In the genomic region with DNA sequence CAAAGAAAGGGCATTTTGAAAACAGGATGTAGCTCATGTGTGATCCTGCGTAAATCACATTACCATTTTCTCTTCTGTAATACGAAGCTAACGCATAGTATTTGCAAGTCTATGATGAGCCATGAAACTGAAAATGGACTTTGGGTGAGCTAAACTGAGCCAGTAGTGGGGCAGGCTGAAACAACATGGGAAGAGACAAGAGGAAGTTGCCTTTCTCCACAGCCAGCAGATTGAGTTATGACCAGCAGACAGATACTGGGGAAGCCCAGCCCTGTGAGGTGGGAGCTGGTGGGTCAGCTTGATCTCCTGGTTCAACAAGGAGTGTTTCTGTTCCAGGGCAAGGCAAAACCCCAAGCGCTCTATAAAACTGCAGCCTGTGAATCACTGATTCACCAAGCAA, we compare ENCODE assay signal across 1 cellular context.
TF ChIP-seq lines count a peak whose summit lies in the region.

No MANE protein-coding gene starts in this region.

TF ChIP-seq in HepG2, 621 proteins besides CTCF, POLR2A, EP300 and RAD21 (continued from another document):
- TF ChIP-seq, protein P1, sequence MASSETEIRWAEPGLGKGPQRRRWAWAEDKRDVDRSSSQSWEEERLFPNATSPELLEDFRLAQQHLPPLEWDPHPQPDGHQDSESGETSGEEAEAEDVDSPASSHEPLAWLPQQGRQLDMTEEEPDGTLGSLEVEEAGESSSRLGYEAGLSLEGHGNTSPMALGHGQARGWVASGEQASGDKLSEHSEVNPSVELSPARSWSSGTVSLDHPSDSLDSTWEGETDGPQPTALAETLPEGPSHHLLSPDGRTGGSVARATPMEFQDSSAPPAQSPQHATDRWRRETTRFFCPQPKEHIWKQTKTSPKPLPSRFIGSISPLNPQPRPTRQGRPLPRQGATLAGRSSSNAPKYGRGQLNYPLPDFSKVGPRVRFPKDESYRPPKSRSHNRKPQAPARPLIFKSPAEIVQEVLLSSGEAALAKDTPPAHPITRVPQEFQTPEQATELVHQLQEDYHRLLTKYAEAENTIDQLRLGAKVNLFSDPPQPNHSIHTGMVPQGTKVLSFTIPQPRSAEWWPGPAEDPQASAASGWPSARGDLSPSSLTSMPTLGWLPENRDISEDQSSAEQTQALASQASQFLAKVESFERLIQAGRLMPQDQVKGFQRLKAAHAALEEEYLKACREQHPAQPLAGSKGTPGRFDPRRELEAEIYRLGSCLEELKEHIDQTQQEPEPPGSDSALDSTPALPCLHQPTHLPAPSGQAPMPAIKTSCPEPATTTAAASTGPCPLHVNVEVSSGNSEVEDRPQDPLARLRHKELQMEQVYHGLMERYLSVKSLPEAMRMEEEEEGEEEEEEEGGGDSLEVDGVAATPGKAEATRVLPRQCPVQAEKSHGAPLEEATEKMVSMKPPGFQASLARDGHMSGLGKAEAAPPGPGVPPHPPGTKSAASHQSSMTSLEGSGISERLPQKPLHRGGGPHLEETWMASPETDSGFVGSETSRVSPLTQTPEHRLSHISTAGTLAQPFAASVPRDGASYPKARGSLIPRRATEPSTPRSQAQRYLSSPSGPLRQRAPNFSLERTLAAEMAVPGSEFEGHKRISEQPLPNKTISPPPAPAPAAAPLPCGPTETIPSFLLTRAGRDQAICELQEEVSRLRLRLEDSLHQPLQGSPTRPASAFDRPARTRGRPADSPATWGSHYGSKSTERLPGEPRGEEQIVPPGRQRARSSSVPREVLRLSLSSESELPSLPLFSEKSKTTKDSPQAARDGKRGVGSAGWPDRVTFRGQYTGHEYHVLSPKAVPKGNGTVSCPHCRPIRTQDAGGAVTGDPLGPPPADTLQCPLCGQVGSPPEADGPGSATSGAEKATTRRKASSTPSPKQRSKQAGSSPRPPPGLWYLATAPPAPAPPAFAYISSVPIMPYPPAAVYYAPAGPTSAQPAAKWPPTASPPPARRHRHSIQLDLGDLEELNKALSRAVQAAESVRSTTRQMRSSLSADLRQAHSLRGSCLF (CRISPR knock-in tag; IDR thresholded peaks at IDR 0.05; ENCODE audit: borderline replicate concordance), result no peak
- TF ChIP-seq, protein P2, sequence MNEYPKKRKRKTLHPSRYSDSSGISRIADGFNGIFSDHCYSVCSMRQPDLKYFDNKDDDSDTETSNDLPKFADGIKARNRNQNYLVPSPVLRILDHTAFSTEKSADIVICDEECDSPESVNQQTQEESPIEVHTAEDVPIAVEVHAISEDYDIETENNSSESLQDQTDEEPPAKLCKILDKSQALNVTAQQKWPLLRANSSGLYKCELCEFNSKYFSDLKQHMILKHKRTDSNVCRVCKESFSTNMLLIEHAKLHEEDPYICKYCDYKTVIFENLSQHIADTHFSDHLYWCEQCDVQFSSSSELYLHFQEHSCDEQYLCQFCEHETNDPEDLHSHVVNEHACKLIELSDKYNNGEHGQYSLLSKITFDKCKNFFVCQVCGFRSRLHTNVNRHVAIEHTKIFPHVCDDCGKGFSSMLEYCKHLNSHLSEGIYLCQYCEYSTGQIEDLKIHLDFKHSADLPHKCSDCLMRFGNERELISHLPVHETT (CRISPR knock-in tag; conservative IDR thresholded peaks at IDR 0.05), result no peak
- TF ChIP-seq ZNF207 (IDR thresholded peaks at IDR 0.05; ENCODE audit: borderline replicate concordance), result no peak
- TF ChIP-seq ZNF660 (CRISPR knock-in tag; IDR thresholded peaks at IDR 0.05; ENCODE audit: borderline replicate concordance, low read depth), result no peak
- TF ChIP-seq ZNF577 (CRISPR knock-in tag; IDR thresholded peaks at IDR 0.05; ENCODE audit: borderline replicate concordance, low read depth), result no peak
- no peak for TF ChIP-seq U2AF1 (optimal IDR thresholded peaks at IDR 0.05; ENCODE audit: low read depth, low read length)
- no peak for TF ChIP-seq HMGA1 (CRISPR knock-in tag; conservative IDR thresholded peaks at IDR 0.05)
- no peak for TF ChIP-seq ZC3H13 (CRISPR knock-in tag; IDR thresholded peaks at IDR 0.05)
- no peak for TF ChIP-seq EED (CRISPR knock-in tag; IDR thresholded peaks at IDR 0.05)
- TF ChIP-seq ATAD3A (CRISPR knock-in tag; IDR thresholded peaks at IDR 0.05), result no peak
- no peak for TF ChIP-seq ISL2 (CRISPR knock-in tag; IDR thresholded peaks at IDR 0.05)
- TF ChIP-seq, protein P3, sequence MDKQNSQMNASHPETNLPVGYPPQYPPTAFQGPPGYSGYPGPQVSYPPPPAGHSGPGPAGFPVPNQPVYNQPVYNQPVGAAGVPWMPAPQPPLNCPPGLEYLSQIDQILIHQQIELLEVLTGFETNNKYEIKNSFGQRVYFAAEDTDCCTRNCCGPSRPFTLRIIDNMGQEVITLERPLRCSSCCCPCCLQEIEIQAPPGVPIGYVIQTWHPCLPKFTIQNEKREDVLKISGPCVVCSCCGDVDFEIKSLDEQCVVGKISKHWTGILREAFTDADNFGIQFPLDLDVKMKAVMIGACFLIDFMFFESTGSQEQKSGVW (CRISPR knock-in tag; IDR thresholded peaks at IDR 0.05; ENCODE audit: borderline replicate concordance), result no peak
- TF ChIP-seq, protein P4, sequence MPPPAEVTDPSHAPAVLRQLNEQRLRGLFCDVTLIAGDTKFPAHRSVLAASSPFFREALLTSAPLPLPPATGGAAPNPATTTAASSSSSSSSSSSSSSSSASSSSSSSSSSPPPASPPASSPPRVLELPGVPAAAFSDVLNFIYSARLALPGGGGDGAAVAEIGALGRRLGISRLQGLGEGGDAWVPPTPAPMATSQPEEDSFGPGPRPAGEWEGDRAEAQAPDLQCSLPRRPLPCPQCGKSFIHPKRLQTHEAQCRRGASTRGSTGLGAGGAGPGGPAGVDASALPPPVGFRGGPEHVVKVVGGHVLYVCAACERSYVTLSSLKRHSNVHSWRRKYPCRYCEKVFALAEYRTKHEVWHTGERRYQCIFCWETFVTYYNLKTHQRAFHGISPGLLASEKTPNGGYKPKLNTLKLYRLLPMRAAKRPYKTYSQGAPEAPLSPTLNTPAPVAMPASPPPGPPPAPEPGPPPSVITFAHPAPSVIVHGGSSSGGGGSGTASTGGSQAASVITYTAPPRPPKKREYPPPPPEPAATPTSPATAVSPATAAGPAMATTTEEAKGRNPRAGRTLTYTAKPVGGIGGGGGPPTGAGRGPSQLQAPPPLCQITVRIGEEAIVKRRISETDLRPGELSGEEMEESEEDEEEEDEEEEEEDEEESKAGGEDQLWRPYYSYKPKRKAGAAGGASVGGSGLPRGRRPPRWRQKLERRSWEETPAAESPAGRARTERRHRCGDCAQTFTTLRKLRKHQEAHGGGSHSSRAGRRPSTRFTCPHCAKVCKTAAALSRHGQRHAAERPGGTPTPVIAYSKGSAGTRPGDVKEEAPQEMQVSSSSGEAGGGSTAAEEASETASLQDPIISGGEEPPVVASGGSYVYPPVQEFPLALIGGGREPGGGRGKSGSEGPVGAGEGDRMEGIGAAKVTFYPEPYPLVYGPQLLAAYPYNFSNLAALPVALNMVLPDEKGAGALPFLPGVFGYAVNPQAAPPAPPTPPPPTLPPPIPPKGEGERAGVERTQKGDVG (CRISPR knock-in tag; IDR thresholded peaks at IDR 0.05; ENCODE audit: borderline replicate concordance), result no peak
- no peak for TF ChIP-seq EZH2 (conservative IDR thresholded peaks at IDR 0.05; ENCODE audit: low read depth, low read length)
TF ChIP-seq in HepG2: peak in this region for 0.
